Comparison of ENCODE assay signal across 10 cellular contexts in genomic region chr1:247077234-247077633, GRCh38. TPM values are rescaled to one million over a fixed set of nuclear protein-coding genes. Genes with fewer than 3 reads are reported as not detected.
A peak's percentile ranks its signal among the peaks of the same experiment; 100 is the strongest.
DNase-seq lines count a peak whose midpoint lies in the region; ATAC-seq, FAIRE-seq and TF ChIP-seq lines count a peak whose summit lies in the region.
"Had no signal": no experiment of that assay in that cellular context is flagged by ENCODE, and none has a peak within 500 bp of the region (broad histone marks: within the 10 kb centered on the region; RNA-seq: fewer than 3 reads in every experiment).

No MANE protein-coding gene starts in this region.

- no peak for TF ChIP-seq CTCF in coronary artery (IDR thresholded peaks at IDR 0.05)

- peak overlapping the region; percentile 87 for H3K4me3 ChIP-seq in coronary artery
- peak overlapping the region; percentile 70 for H3K4me3 ChIP-seq in neuron (ENCODE audit: low read length)

- H3K4me1 ChIP-seq in neuron (ENCODE audit: insufficient read depth, low read length), result peaks cover 10% of the 10 kb centered on the region

- H3K9me3 ChIP-seq in neuron (ENCODE audit: low read length), result peaks cover 27% of the 10 kb centered on the region

- FAIRE-seq in frontal cortex (lab: Jason Lieb, UNC) (no peak), RCC 7860 (lab: Jason Lieb, UNC) (no peak)
- FAIRE-seq: kidney had no signal

- peaks cover 13% of the 10 kb centered on the region for H3K36me3 ChIP-seq in neuron (ENCODE audit: insufficient read depth, low read length)

- H3K27ac ChIP-seq in coronary artery, result no peak overlapping the region

- ATAC-seq in GM19023 (IDR thresholded peaks at IDR 0.05; ENCODE audit: unreplicated experiment), result no peak

- DNase-seq in GM03348 (ENCODE audit: low spot score) (peak; percentile 38), NAMALWA (ENCODE audit: low spot score) (peak; percentile 30), coronary artery (ENCODE audit: low spot score) (no peak), frontal cortex (ENCODE audit: low spot score in 2 of 2) (no peak), RCC 7860 (ENCODE audit: low spot score) (no peak)
- no peak for DNase-seq in activated CD4-positive, alpha-beta T cell treated with anti-CD3 and anti-CD28 coated beads, Interleukin-2, amount 50 U/mL, for 4 hours
- DNase-seq: kidney, NCI-H1048 had no signal

- no peak overlapping the region for H2AFZ ChIP-seq in neuron (ENCODE audit: low read depth, low read length)

- H3K27me3 ChIP-seq in neuron (ENCODE audit: insufficient read depth, low read length), result no peaks in the 10 kb centered on the region

RNA-seq across cellular contexts. Expression of gene ZNF670, which starts 1.4 kb away (rescaled TPM):
- 25.3 TPM for total RNA-seq in frontal cortex

RNA-seq across cellular contexts. Expression of gene ZNF669, which starts 26.9 kb away (rescaled TPM):
- 44.8 TPM for total RNA-seq in frontal cortex

Comparison
In these comparisons a context has a peak if more than half of its experiments do, and no peak if none do; other contexts are left out.
1. DNase-seq: peak in GM03348 (single experiment) and NAMALWA (single experiment); none in coronary artery (single experiment), frontal cortex (0 of 2), RCC 7860 (single experiment) and activated CD4-positive, alpha-beta T cell treated with anti-CD3 and anti-CD28 coated beads, Interleukin-2, amount 50 U/mL, for 4 hours (0 of 2).